ENCODE assay signal across 14 cellular contexts in genomic region chr20:50727792-50728485, GRCh38. TPM values are rescaled to one million over a fixed set of nuclear protein-coding genes. Genes with fewer than 3 reads are reported as not detected.
DNase-seq lines count a peak whose midpoint lies in the region; FAIRE-seq and TF ChIP-seq lines count a peak whose summit lies in the region.
"Had no signal": no experiment of that assay in that cellular context is flagged by ENCODE, and none has a peak within 500 bp of the region (broad histone marks: within the 10 kb centered on the region; RNA-seq: fewer than 3 reads in every experiment).

No MANE protein-coding gene starts in this region.

- peaks cover 0 to 6% (median 0%) of the 10 kb centered on the region in 5 donors for H3K27me3 ChIP-seq in subcutaneous abdominal adipose tissue (ENCODE audit: control insufficient read depth in 5 of 5, insufficient read depth in 4 of 5, low read length in 5 of 5)
- H3K27me3 ChIP-seq: gastrocnemius medialis had no signal

- no peaks in the 10 kb centered on the region for H3K36me3 Mint-ChIP-seq in brain
- H3K36me3 Mint-ChIP-seq: activated naive CD4-positive, alpha-beta T cell treated with anti-CD3 and anti-CD28 coated beads, Interleukin-2, amount 50 U/mL, for 24 hours; CD4-positive, CD25-positive, alpha-beta regulatory T cell; stimulated activated naive B cell treated with anti-CD40 and anti-IgM and Interleukin-4, amounts not matched to agents 10 μg/mL and 1 μg/mL and 100 μg/mL, for 72 hours had no signal

- TF ChIP-seq CTCF in brain (conservative IDR thresholded peaks at IDR 0.05), result no peak

- peaks cover 0 to 35% (median 26%) of the 10 kb centered on the region in 5 donors for H3K4me1 ChIP-seq in subcutaneous abdominal adipose tissue (ENCODE audit: control insufficient read depth in 5 of 5, insufficient read depth in 5 of 5, low read length in 5 of 5)

- no peak for FAIRE-seq in urothelium cell line (lab: Jason Lieb, UNC)

- H3K9me3 Mint-ChIP-seq in brain, result no peaks in the 10 kb centered on the region
- H3K9me3 Mint-ChIP-seq: activated naive CD4-positive, alpha-beta T cell treated with anti-CD3 and anti-CD28 coated beads, Interleukin-2, amount 50 U/mL, for 24 hours; CD4-positive, CD25-positive, alpha-beta regulatory T cell; stimulated activated naive B cell treated with anti-CD40 and anti-IgM and Interleukin-4, amounts not matched to agents 10 μg/mL and 1 μg/mL and 100 μg/mL, for 72 hours had no signal

- peaks cover 2% of the 10 kb centered on the region for H3K27me3 Mint-ChIP-seq in brain
- H3K27me3 Mint-ChIP-seq: activated naive CD4-positive, alpha-beta T cell treated with anti-CD3 and anti-CD28 coated beads, Interleukin-2, amount 50 U/mL, for 24 hours; stimulated activated naive B cell treated with anti-CD40 and anti-IgM and Interleukin-4, amounts not matched to agents 10 μg/mL and 1 μg/mL and 100 μg/mL, for 72 hours had no signal

- H3K9ac ChIP-seq in subcutaneous abdominal adipose tissue (ENCODE audit: low read length in 5 of 5), result peak overlapping the region in 1 of 5 donors; percentile 49
- H3K9ac ChIP-seq: parathyroid adenoma had no signal

- H3K27ac Mint-ChIP-seq in brain, result peak overlapping the region in 3 of 5 experiments; percentile 59 to 90 (median 71)
- H3K27ac Mint-ChIP-seq: activated naive CD4-positive, alpha-beta T cell treated with anti-CD3 and anti-CD28 coated beads, Interleukin-2, amount 50 U/mL, for 24 hours; stimulated activated naive B cell treated with anti-CD40 and anti-IgM and Interleukin-4, amounts not matched to agents 10 μg/mL and 1 μg/mL and 100 μg/mL, for 72 hours had no signal

- H3K4me3 Mint-ChIP-seq in brain, result peak overlapping the region in 2 of 5 experiments; percentile 17 to 69
- H3K4me3 Mint-ChIP-seq: activated naive CD4-positive, alpha-beta T cell treated with anti-CD3 and anti-CD28 coated beads, Interleukin-2, amount 50 U/mL, for 24 hours; stimulated activated naive B cell treated with anti-CD40 and anti-IgM and Interleukin-4, amounts not matched to agents 10 μg/mL and 1 μg/mL and 100 μg/mL, for 72 hours had no signal

- peaks cover 26% of the 10 kb centered on the region for H3K4me1 Mint-ChIP-seq in brain

- H3K4me3 ChIP-seq in subcutaneous abdominal adipose tissue (ENCODE audit: low read depth in 1 of 5, low read length in 5 of 5), result no peak overlapping the region
- H3K4me3 ChIP-seq: gastrocnemius medialis, lung had no signal

- H3K36me3 ChIP-seq in subcutaneous abdominal adipose tissue (ENCODE audit: control insufficient read depth in 5 of 5, insufficient read depth in 5 of 5, low read length in 5 of 5), result no peaks in the 10 kb centered on the region
- H3K36me3 ChIP-seq: gastrocnemius medialis had no signal

- peak overlapping the region; percentile 60 for H3K27ac ChIP-seq in subcutaneous abdominal adipose tissue (ENCODE audit: low read depth, low read length)
- H3K27ac ChIP-seq: parathyroid adenoma had no signal

- H3K9me3 ChIP-seq in subcutaneous abdominal adipose tissue (ENCODE audit: control insufficient read depth in 5 of 5, low read length in 5 of 5), result no peaks in the 10 kb centered on the region
- H3K9me3 ChIP-seq: gastrocnemius medialis had no signal

- peak; percentile 32 for DNase-seq in NCI-H2227 treated with DMSO at 0.1 percent for 48 hours (lab: John Stamatoyannopoulos, UW)
- DNase-seq in kidney tubule cell (ENCODE audit: low spot score), result peak; percentile 96
- DNase-seq in stimulated activated CD4-positive, alpha-beta T cell treated with anti-CD3 and anti-CD28 coated beads, Interleukin-1b, Interleukin-23, amount 100 ng/mL, for 48 hours, result no peak
- DNase-seq in urothelium cell line (ENCODE audit: low spot score), result no peak
- DNase-seq in COR-L47 (lab: John Stamatoyannopoulos, UW), result no peak
- DNase-seq: CD4-positive, CD25-positive, alpha-beta regulatory T cell; gastrocnemius medialis; NCI-H2081 treated with DMSO at 0.1 percent for 48 hours; stimulated activated naive B cell treated with anti-CD40 and anti-IgM and Interleukin-4, amounts not matched to agents 10 μg/mL and 1 μg/mL and 100 μg/mL, for 72 hours had no signal

RNA-seq across cellular contexts. Expression of gene PARD6B, which starts 3.4 kb away (rescaled TPM):
- polyA plus RNA-seq in brain (ENCODE audit: insufficient read depth, low read depth, low replicate concordance), result 0.51 TPM

RNA-seq across cellular contexts. Expression of gene RIPOR3, which starts 36.6 kb away (rescaled TPM):
- polyA plus RNA-seq in brain (ENCODE audit: insufficient read depth, low read depth, low replicate concordance), result 0.29 TPM

Comparison
In these comparisons a context has a peak if more than half of its experiments do, and no peak if none do; other contexts are left out.
1. DNase-seq: peak in NCI-H2227 treated with DMSO at 0.1 percent for 48 hours (single experiment) and kidney tubule cell (single experiment); none in stimulated activated CD4-positive, alpha-beta T cell treated with anti-CD3 and anti-CD28 coated beads, Interleukin-1b, Interleukin-23, amount 100 ng/mL, for 48 hours (single experiment), urothelium cell line (single experiment) and COR-L47 (single experiment).